ENCODE assay signal across 37 cellular contexts in the genomic region with DNA sequence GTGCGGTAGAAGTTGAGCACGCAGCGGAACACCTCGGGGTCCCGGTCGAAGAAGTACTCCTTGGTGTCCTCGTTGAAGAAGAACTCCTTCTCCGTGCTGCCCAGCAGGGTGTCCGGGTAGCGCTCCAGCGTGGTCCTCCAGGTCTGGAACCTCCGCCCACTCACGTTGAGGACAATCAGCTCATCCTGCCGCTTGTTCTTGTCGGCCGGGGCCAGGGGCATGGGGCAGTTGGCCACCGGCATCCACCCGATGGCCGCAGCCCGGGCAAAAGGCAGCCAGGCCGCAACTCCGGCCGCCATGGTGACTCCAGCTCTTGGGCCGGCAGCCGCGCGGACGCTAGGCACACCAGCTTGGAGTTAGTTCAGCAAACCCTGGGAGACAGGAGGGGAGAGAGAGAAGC. TPM values are rescaled to one million over a fixed set of nuclear protein-coding genes. Genes with fewer than 3 reads are reported as not detected.
"Had no signal": no experiment of that assay in that cellular context is flagged by ENCODE, and none has a peak within 500 bp of the region (broad histone marks: within the 10 kb centered on the region; RNA-seq: fewer than 3 reads in every experiment).

No MANE protein-coding gene starts in this region.

- H3K9me3 ChIP-seq: MG63 had no signal

- H3K27ac ChIP-seq: KMS-11 had no signal

- DNase-seq: Karpas-422, Kasumi-1, KG1, MG63, MM.1S, MV-4-11, NCI-H1048, NCI-H1092, NCI-H1092 treated with DMSO at 0.1 percent for 48 hours, NCI-H1105, NCI-H1105 treated with DMSO at 0.1 percent for 48 hours, NCI-H1417, NCI-H1417 treated with DMSO at 0.1 percent for 48 hours, NCI-H1436, NCI-H1436 treated with DMSO at 0.1 percent for 48 hours, NCI-H146, NCI-H1694, NCI-H1694 treated with DMSO at 0.1 percent for 48 hours, NCI-H187, NCI-H187 treated with DMSO at 0.1 percent for 48 hours, NCI-H1930, NCI-H2029, NCI-H2029 treated with DMSO at 0.1 percent for 48 hours, NCI-H2081, NCI-H2081 treated with DMSO at 0.1 percent for 48 hours, NCI-H2107, NCI-H2171, NCI-H2171 treated with DMSO at 0.1 percent for 48 hours, NCI-H2227 treated with DMSO at 0.1 percent for 48 hours, NCI-H226, NCI-H345, NCI-H446, NCI-H446 treated with DMSO at 0.1 percent for 48 hours had no signal

- H3K4me3 ChIP-seq: MG63 had no signal

- H3K9ac ChIP-seq: KMS-11 had no signal

- H3K4me2 ChIP-seq: KMS-11 had no signal

- H3K36me3 ChIP-seq: MG63 had no signal

RNA-seq across cellular contexts. Expression of a gene that starts 7.0 kb away (rescaled TPM):
- total RNA-seq: LHCN-M2, M059J, MCF 10A had no signal
